12 cellular contexts compared by ENCODE assay signal in genomic region chr10:74922921-74923320, GRCh38.
DNase-seq lines count a peak whose midpoint lies in the region; ATAC-seq, FAIRE-seq and TF ChIP-seq lines count a peak whose summit lies in the region.
"Had no signal": no experiment of that assay in that cellular context is flagged by ENCODE, and none has a peak within 500 bp of the region (broad histone marks: within the 10 kb centered on the region; RNA-seq: fewer than 3 reads in every experiment).

No MANE protein-coding gene starts in this region.

- peak overlapping the region; percentile 82 for H3K27ac ChIP-seq in RWPE2 (ENCODE audit: poor library complexity, severe bottlenecking)

- peak; percentile 64 for ATAC-seq in RWPE2 (ENCODE audit: low read depth)
- ATAC-seq in GM21737 (IDR thresholded peaks at IDR 0.05; ENCODE audit: unreplicated experiment): no peak
- ATAC-seq in GM21576 (IDR thresholded peaks at IDR 0.05; ENCODE audit: unreplicated experiment): no peak
- ATAC-seq: effector memory CD8-positive, alpha-beta T cell had no signal

- no peak for TF ChIP-seq CTCF in RWPE2 (IDR thresholded peaks at IDR 0.05; ENCODE audit: poor library complexity, severe bottlenecking)
- TF ChIP-seq CTCF in fibroblast of the aortic adventitia (IDR thresholded peaks at IDR 0.05; ENCODE audit: insufficient read depth, low read length): no peak

- DNase-seq in H54 (ENCODE audit: insufficient read length, low spot score): no peak
- DNase-seq in RWPE2 (ENCODE audit: low spot score): no peak
- peak; percentile 50 for DNase-seq in fibroblast of the aortic adventitia (ENCODE audit: low read depth)
- no peak for DNase-seq in inferior parietal cortex (ENCODE audit: extremely low spot score)
- no peak for DNase-seq in NCI-H2227 (lab: John Stamatoyannopoulos, UW; ENCODE audit: unreplicated experiment)
- DNase-seq: activated CD4-positive, alpha-beta T cell treated with anti-CD3 and anti-CD28 coated beads, Interleukin-2, amount 50 U/mL, for 48 hours; effector memory CD8-positive, alpha-beta T cell; MV-4-11; spleen had no signal

- FAIRE-seq in H54 (lab: Jason Lieb, UNC): peak; percentile 15

- TF ChIP-seq POLR2A in H54 (IDR thresholded peaks at IDR 0.05; ENCODE audit: low read depth, low read length): no peak

- H3K27me3 ChIP-seq in RWPE2 (ENCODE audit: insufficient read depth, poor library complexity, severe bottlenecking): no peaks in the 10 kb centered on the region
- no peaks in the 10 kb centered on the region for H3K27me3 ChIP-seq in skeletal muscle satellite cell (ENCODE audit: control insufficient read depth, insufficient read depth, low read length)
- H3K27me3 ChIP-seq: spleen had no signal

- H3K36me3 ChIP-seq in RWPE2 (ENCODE audit: low read depth) (no peaks in the 10 kb centered on the region), skeletal muscle satellite cell (ENCODE audit: insufficient read depth, low read length) (no peaks in the 10 kb centered on the region)

- H3K4me3 ChIP-seq in RWPE2 (ENCODE audit: severe bottlenecking) (no peak overlapping the region), fibroblast of the aortic adventitia (ENCODE audit: low read depth, low read length) (no peak overlapping the region), skeletal muscle satellite cell (ENCODE audit: low read length) (peak overlapping the region; percentile 32)
- H3K4me3 ChIP-seq: spleen had no signal

- H3K9me3 ChIP-seq in RWPE2 (ENCODE audit: severe bottlenecking): no peaks in the 10 kb centered on the region
- H3K9me3 ChIP-seq in skeletal muscle satellite cell (replicated peaks; ENCODE audit: low read length): no peaks in the 10 kb centered on the region

- peak overlapping the region; percentile 70 for H3K4me2 ChIP-seq in skeletal muscle satellite cell (ENCODE audit: low read length)

- no peak overlapping the region for H3K9ac ChIP-seq in skeletal muscle satellite cell (ENCODE audit: low read depth, low read length)

- peaks cover 38% of the 10 kb centered on the region for H3K4me1 ChIP-seq in RWPE2 (ENCODE audit: insufficient read depth, poor library complexity, severe bottlenecking)
- H3K4me1 ChIP-seq in skeletal muscle satellite cell (ENCODE audit: control insufficient read depth, insufficient read depth, low read length): peaks cover 51% of the 10 kb centered on the region
